Comparison of ENCODE assay signal across 21 cellular contexts in the genomic region with DNA sequence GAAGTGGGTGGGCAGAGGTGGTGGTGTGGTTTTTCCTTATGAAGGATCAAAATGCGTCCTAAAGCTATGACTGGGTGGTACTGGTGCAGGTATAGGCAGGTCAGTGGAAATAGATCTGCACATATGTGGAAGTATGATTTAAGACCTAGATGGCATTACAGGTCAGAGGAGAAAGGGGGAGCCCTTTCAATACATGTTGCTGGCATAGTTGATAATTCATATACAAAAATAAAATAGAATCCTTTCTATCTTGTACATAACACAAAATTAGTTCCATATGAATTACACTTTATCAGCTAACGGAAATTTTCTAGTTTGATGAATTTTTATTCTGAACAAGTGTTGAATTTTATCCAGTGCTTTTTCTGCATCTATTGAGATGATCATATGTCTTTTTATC. TPM values are rescaled to one million over a fixed set of nuclear protein-coding genes. Genes with fewer than 3 reads are reported as not detected.
DNase-seq lines count a peak whose midpoint lies in the region; ATAC-seq and TF ChIP-seq lines count a peak whose summit lies in the region.
"Had no signal": no experiment of that assay in that cellular context is flagged by ENCODE, and none has a peak within 500 bp of the region (broad histone marks: within the 10 kb centered on the region; RNA-seq: fewer than 3 reads in every experiment).

No MANE protein-coding gene starts in this region.

- no peaks in the 10 kb centered on the region for H3F3A ChIP-seq in SK-N-SH (replicated peaks; ENCODE audit: insufficient read depth)

- H3K4me1 ChIP-seq in SK-N-SH (ENCODE audit: control insufficient read depth in 1 of 2, insufficient read depth in 2 of 2, low read depth in 1 of 2, low read length in 1 of 2) (no peaks in the 10 kb centered on the region), osteoblast (ENCODE audit: insufficient read depth, low read length) (no peaks in the 10 kb centered on the region), Peyer's patch (no peaks in the 10 kb centered on the region)
- H3K4me1 ChIP-seq: esophagus muscularis mucosa, parathyroid adenoma had no signal

- H3K27ac ChIP-seq in SK-N-SH (ENCODE audit: low read depth in 2 of 2, low read length in 1 of 2): no peak overlapping the region
- H3K27ac ChIP-seq in VCaP: no peak overlapping the region
- no peak overlapping the region for H3K27ac ChIP-seq in osteoblast (ENCODE audit: low read depth, low read length)
- H3K27ac ChIP-seq in Peyer's patch: no peak overlapping the region
- H3K27ac ChIP-seq: esophagus muscularis mucosa, parathyroid adenoma, SK-N-MC had no signal

- CTCF ChIA-PET in SK-N-SH (lab: Yijun Ruan, JAX): interaction anchor here (1.3 to 1.5 kb wide), 2 partner anchors 9 to 11 kb away, joined by 3 to 4 read pairs; no protein-coding TSS in a partner anchor

- WGBS in SK-N-SH (ENCODE audit: low lambda C conversion rate): 3% methylated on average over 2 of the region's 2 CpGs

- H3K36me3 ChIP-seq in SK-N-SH (replicated peaks in 1 of 2; ENCODE audit: control insufficient read depth in 1 of 2, insufficient read depth in 2 of 2, low read length in 1 of 2) (no peaks in the 10 kb centered on the region), osteoblast (ENCODE audit: insufficient read depth, low read length) (no peaks in the 10 kb centered on the region), Peyer's patch (no peaks in the 10 kb centered on the region)
- H3K36me3 ChIP-seq: esophagus muscularis mucosa had no signal

- H4K20me1 ChIP-seq in SK-N-SH (ENCODE audit: insufficient read depth) (no peaks in the 10 kb centered on the region), osteoblast (ENCODE audit: insufficient read depth, low read length) (no peaks in the 10 kb centered on the region)

- H3K79me2 ChIP-seq in SK-N-SH (ENCODE audit: insufficient read depth) (no peaks in the 10 kb centered on the region), osteoblast (ENCODE audit: insufficient read depth, low read length) (no peaks in the 10 kb centered on the region)
- H3K79me2 ChIP-seq: parathyroid adenoma had no signal

- no peak for DNase-seq in SK-N-SH
- peak; percentile 3 to 10 for DNase-seq in Kasumi-1 (lab: John Stamatoyannopoulos, UW)
- peak; percentile 65 for DNase-seq in osteoblast (ENCODE audit: insufficient read length, low spot score, missing footprints)
- no peak for DNase-seq in NCI-H2029 (lab: John Stamatoyannopoulos, UW)
- no peak for DNase-seq in NCI-H2171 (lab: John Stamatoyannopoulos, UW)
- DNase-seq in Peyer's patch: no peak
- DNase-seq: activated CD4-positive, alpha-beta T cell treated with anti-CD3 and anti-CD28 coated beads, Interleukin-2, amount 50 U/mL, for 48 hours; activated naive CD8-positive, alpha-beta T cell treated with anti-CD3 and anti-CD28 coated beads for 36 hours; activated T-cell treated with anti-CD3 and anti-CD28 coated beads, Interleukin-2, amount 50 U/mL, for 48 hours; dermis blood vessel endothelial cell; GOT3; head of caudate nucleus; NCI-H1105 treated with DMSO at 0.1 percent for 48 hours; NCI-H345; stimulated activated CD4-positive, alpha-beta T cell treated with anti-CD3 and anti-CD28 coated beads, Interleukin-1b, Interleukin-23, amount 100 ng/mL, for 48 hours had no signal

- ATAC-seq in SK-N-SH treated with all-trans-retinoic acid at 6 μM for 48 hours: no peak

- TF ChIP-seq POLR2A in Peyer's patch (IDR thresholded peaks at IDR 0.05): no peak

- TF ChIP-seq CTCF in SK-N-SH (IDR thresholded peaks at IDR 0.05) (peak; percentile 21; the same call in 1 of the 2 replicates), VCaP (conservative IDR thresholded peaks at IDR 0.05) (peak; percentile 25), osteoblast (IDR thresholded peaks at IDR 0.05; ENCODE audit: extremely low read depth, low read depth, low read length) (peak; percentile 7), Peyer's patch (IDR thresholded peaks at IDR 0.05) (peak in 1 of 6 experiments; percentile 12)

- H3K27me3 ChIP-seq in SK-N-SH (ENCODE audit: insufficient read depth): peaks cover 5% of the 10 kb centered on the region; the same call in 1 of the 2 replicates
- no peaks in the 10 kb centered on the region for H3K27me3 ChIP-seq in osteoblast (ENCODE audit: insufficient read depth, low read length)
- no peaks in the 10 kb centered on the region for H3K27me3 ChIP-seq in Peyer's patch
- H3K27me3 ChIP-seq: esophagus muscularis mucosa had no signal

- H3K4me3 ChIP-seq in SK-N-SH (ENCODE audit: low read depth in 2 of 2, low read length in 1 of 2) (no peak overlapping the region), osteoblast (ENCODE audit: insufficient read depth, low read length) (no peak overlapping the region), Peyer's patch (no peak overlapping the region)
- H3K4me3 ChIP-seq: esophagus muscularis mucosa, SK-N-MC had no signal

- H2AFZ ChIP-seq in SK-N-SH (ENCODE audit: low read depth) (no peak overlapping the region), osteoblast (ENCODE audit: low read length) (no peak overlapping the region)
- H2AFZ ChIP-seq: parathyroid adenoma had no signal

- H3K9me2 ChIP-seq in SK-N-SH: no peaks in the 10 kb centered on the region

- peak; percentile 24; the same call in 1 of the 2 replicates for TF ChIP-seq RAD21 in SK-N-SH (IDR thresholded peaks at IDR 0.05; ENCODE audit: low read length)

- TF ChIP-seq EP300 in SK-N-SH (IDR thresholded peaks at IDR 0.05; ENCODE audit: borderline replicate concordance in 1 of 2, low read depth in 1 of 2, low read length in 1 of 2): no peak

- H3K4me2 ChIP-seq in SK-N-SH (no peak overlapping the region), osteoblast (ENCODE audit: insufficient read depth, low read length) (no peak overlapping the region)

- no peak overlapping the region for H3K9ac ChIP-seq in SK-N-SH
- H3K9ac ChIP-seq: parathyroid adenoma had no signal

- H3K9me3 ChIP-seq in SK-N-SH (no peaks in the 10 kb centered on the region), osteoblast (ENCODE audit: low read depth, low read length) (no peaks in the 10 kb centered on the region), Peyer's patch (no peaks in the 10 kb centered on the region)
- H3K9me3 ChIP-seq: esophagus muscularis mucosa had no signal

- POLR2A ChIA-PET in SK-N-SH (lab: Yijun Ruan, JAX): no interaction called here

TF ChIP-seq in SK-N-SH, 30 proteins besides CTCF, POLR2A, EP300 and RAD21 (continues in another document):
- TF ChIP-seq FOSL2 (IDR thresholded peaks at IDR 0.05; ENCODE audit: borderline replicate concordance, low read depth) (no peak), SIN3A (IDR thresholded peaks at IDR 0.05; ENCODE audit: borderline replicate concordance, low read depth, low read length) (no peak), GATA2 (CRISPR knock-in tag; IDR thresholded peaks at IDR 0.05) (no peak), MEF2A (IDR thresholded peaks at IDR 0.05; ENCODE audit: borderline replicate concordance, low read depth) (no peak), IRF3 (IDR thresholded peaks at IDR 0.05; ENCODE audit: low read depth, low read length) (no peak)
- TF ChIP-seq, protein P1, sequence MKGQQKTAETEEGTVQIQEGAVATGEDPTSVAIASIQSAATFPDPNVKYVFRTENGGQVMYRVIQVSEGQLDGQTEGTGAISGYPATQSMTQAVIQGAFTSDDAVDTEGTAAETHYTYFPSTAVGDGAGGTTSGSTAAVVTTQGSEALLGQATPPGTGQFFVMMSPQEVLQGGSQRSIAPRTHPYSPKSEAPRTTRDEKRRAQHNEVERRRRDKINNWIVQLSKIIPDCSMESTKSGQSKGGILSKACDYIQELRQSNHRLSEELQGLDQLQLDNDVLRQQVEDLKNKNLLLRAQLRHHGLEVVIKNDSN (IDR thresholded peaks at IDR 0.05; ENCODE audit: borderline replicate concordance, low read depth): no peak

TF ChIP-seq in SK-N-SH treated with all-trans-retinoic acid at 6 μM for 48 hours, 23 proteins besides CTCF, POLR2A, EP300 and RAD21 (continues in another document):
- TF ChIP-seq, protein P2, sequence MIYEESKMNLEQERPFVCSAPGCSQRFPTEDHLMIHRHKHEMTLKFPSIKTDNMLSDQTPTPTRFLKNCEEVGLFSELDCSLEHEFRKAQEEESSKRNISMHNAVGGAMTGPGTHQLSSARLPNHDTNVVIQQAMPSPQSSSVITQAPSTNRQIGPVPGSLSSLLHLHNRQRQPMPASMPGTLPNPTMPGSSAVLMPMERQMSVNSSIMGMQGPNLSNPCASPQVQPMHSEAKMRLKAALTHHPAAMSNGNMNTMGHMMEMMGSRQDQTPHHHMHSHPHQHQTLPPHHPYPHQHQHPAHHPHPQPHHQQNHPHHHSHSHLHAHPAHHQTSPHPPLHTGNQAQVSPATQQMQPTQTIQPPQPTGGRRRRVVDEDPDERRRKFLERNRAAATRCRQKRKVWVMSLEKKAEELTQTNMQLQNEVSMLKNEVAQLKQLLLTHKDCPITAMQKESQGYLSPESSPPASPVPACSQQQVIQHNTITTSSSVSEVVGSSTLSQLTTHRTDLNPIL (CRISPR knock-in tag; IDR thresholded peaks at IDR 0.05; ENCODE audit: low read depth): no peak

RNA-seq across cellular contexts. Expression of gene PIK3R5, which starts 20.8 kb away (rescaled TPM):
- polyA plus RNA-seq in SK-N-SH (2012; rRNA removed): not detected in 2 replicates
- not detected in 2 replicates for polyA plus RNA-seq in SK-N-SH (2012; cell fraction: cytosol; rRNA removed)
- 0.01 TPM in 1 of 2 replicates, not detected in the other for polyA plus RNA-seq in SK-N-SH (2012; cell fraction: nucleus; rRNA removed)
- total RNA-seq in osteoblast (under 0.01 and 0.36 TPM in 2 replicates), Peyer's patch (10 to 100 TPM in 2 of 4 donors, 1 to 10 TPM in 2; 6.3 to 74.3 (median 10.3) TPM)
- total RNA-seq: dermis blood vessel endothelial cell, myocyte had no signal

RNA-seq across cellular contexts. Expression of gene NTN1, which starts 35.0 kb away (rescaled TPM):
- polyA plus RNA-seq in SK-N-SH (2012; rRNA removed): 0.03 and 0.05 TPM in 2 replicates
- polyA plus RNA-seq in SK-N-SH (2012; cell fraction: cytosol; rRNA removed): 0.01 and 0.07 TPM in 2 replicates
- polyA plus RNA-seq in SK-N-SH (2012; cell fraction: nucleus; rRNA removed): 0.01 and 0.05 TPM in 2 replicates
- total RNA-seq in osteoblast (0.29 and 0.36 TPM in 2 replicates), Peyer's patch (10 to 100 TPM in 2 of 4 donors, 1 to 10 TPM in 2; 4.0 to 17.3 (median 10.9) TPM)

Comparison
In these comparisons a context has a peak if more than half of its experiments do, and no peak if none do; other contexts are left out.
1. DNase-seq: peak in Kasumi-1 (2 of 2) and osteoblast (single experiment); none in SK-N-SH (single experiment), NCI-H2029 (single experiment), NCI-H2171 (single experiment) and Peyer's patch (0 of 3).